Comparison of ENCODE assay signal across 21 cellular contexts in genomic region chr21:34839070-34839820, GRCh38.
DNase-seq lines count a peak whose midpoint lies in the region; ATAC-seq, FAIRE-seq and TF ChIP-seq lines count a peak whose summit lies in the region.
"Had no signal": no experiment of that assay in that cellular context is flagged by ENCODE, and none has a peak within 500 bp of the region (broad histone marks: within the 10 kb centered on the region; RNA-seq: fewer than 3 reads in every experiment).

No MANE protein-coding gene starts in this region.

- TF ChIP-seq EP300 in HepG2 (IDR thresholded peaks at IDR 0.05; ENCODE audit: low read depth in 2 of 2, low read length in 2 of 2) (no peak), HepG2 (CRISPR knock-in tag; IDR thresholded peaks at IDR 0.05; ENCODE audit: borderline replicate concordance) (no peak)

- H3K4me2 ChIP-seq in HepG2 (ENCODE audit: low read depth, low read length), result no peak overlapping the region; the same call in 1 of the 2 replicates

- TF ChIP-seq RAD21 in HepG2 (CRISPR knock-in tag; IDR thresholded peaks at IDR 0.05), result no peak

- POLR2A ChIA-PET in HepG2 (lab: Yijun Ruan, JAX), result interaction anchor here (1.6 to 7.2 kb wide), 2 partner anchors 22 to 48 kb away, joined by 7 to 92 read pairs; no protein-coding TSS in a partner anchor

- TF ChIP-seq CTCF in right lobe of liver (IDR thresholded peaks at IDR 0.05) (no peak), HepG2 (CRISPR knock-in tag; IDR thresholded peaks at IDR 0.05) (no peak), fibroblast of mammary gland (conservative IDR thresholded peaks at IDR 0.05; ENCODE audit: control insufficient read depth, insufficient read depth, low read depth, low read length) (no peak), vagina (IDR thresholded peaks at IDR 0.05) (no peak), esophagus squamous epithelium (IDR thresholded peaks at IDR 0.05) (no peak)

- DNase-seq in right lobe of liver (no peak), HepG2 (ENCODE audit: low spot score) (no peak), fibroblast of mammary gland (ENCODE audit: low read depth) (peak; percentile 43), vagina (ENCODE audit: extremely low spot score in 2 of 2) (no peak), esophagus squamous epithelium (lab: John Stamatoyannopoulos, UW) (no peak), ureter (ENCODE audit: low spot score) (no peak)
- DNase-seq in activated CD8-positive, alpha-beta memory T cell treated with anti-CD3 and anti-CD28 coated beads, Interleukin-2, amount 50 U/mL, for 48 hours, result peak; percentile 38
- no peak for DNase-seq in stimulated activated CD4-positive, alpha-beta T cell treated with anti-CD3 and anti-CD28 coated beads, Interleukin-2, amount 100 ng/mL, for 24 hours
- DNase-seq: activated B cell treated with CpG ODN at 0.5 μM for 24 hours; activated naive CD4-positive, alpha-beta T cell; COR-L47; cortex of kidney; GOT3; Karpas-422; left lung; NCI-H1105 treated with DMSO at 0.1 percent for 48 hours; NCI-H2107; NCI-H524; retina; SHP77 treated with DMSO at 0.1 percent for 48 hours had no signal

- 57% methylated on average over 10 of the region's 12 CpGs for WGBS in right lobe of liver (ENCODE audit: insufficient coverage, low coverage, low lambda C conversion rate, missing lambda C conversion rate)
- 91% methylated on average over 12 of the region's 12 CpGs for WGBS in HepG2 (ENCODE audit: low lambda C conversion rate)
- 82 to 85% methylated on average over 11 to 12 of the region's 12 CpGs for WGBS in esophagus squamous epithelium, 2 donors

- H2AFZ ChIP-seq in HepG2 (ENCODE audit: low read length), result no peak overlapping the region

- H3K27ac ChIP-seq in right lobe of liver, result no peak overlapping the region
- no peak overlapping the region for H3K27ac ChIP-seq in HepG2 (ENCODE audit: extremely low read length, insufficient read depth, low read length)
- H3K27ac ChIP-seq in vagina, result peak overlapping the region; percentile 30
- peak overlapping the region in 1 of 4 donors; percentile 5 for H3K27ac ChIP-seq in esophagus squamous epithelium
- H3K27ac ChIP-seq: left lung had no signal

- FAIRE-seq in HepG2 (lab: Jason Lieb, UNC), result no peak

- ATAC-seq in right lobe of liver (no peak), HepG2 (no peak)
- ATAC-seq: left lung; stimulated activated memory B cell treated with anti-CD40 and anti-IgM and Interleukin-4, amounts not matched to agents 10 μg/mL and 1 μg/mL and 100 μg/mL, for 72 hours had no signal

- peaks cover 13% of the 10 kb centered on the region for H3K79me2 ChIP-seq in HepG2 (ENCODE audit: insufficient read depth, low read length)

- no peak overlapping the region for H3K4me3 ChIP-seq in right lobe of liver
- H3K4me3 ChIP-seq in HepG2 (replicated peaks in 1 of 3; ENCODE audit: insufficient read depth in 1 of 3, low read depth in 2 of 3, low read length in 3 of 3), result no peak overlapping the region
- H3K4me3 ChIP-seq in fibroblast of mammary gland (ENCODE audit: control insufficient read depth, low read depth, low read length), result peak overlapping the region; percentile 53
- H3K4me3 ChIP-seq in vagina, result no peak overlapping the region
- H3K4me3 ChIP-seq in esophagus squamous epithelium, result no peak overlapping the region
- H3K4me3 ChIP-seq: left lung had no signal

- H3K9me3 ChIP-seq in right lobe of liver, result no peaks in the 10 kb centered on the region
- H3K9me3 ChIP-seq in HepG2 (ENCODE audit: low read length), result no peaks in the 10 kb centered on the region
- H3K9me3 ChIP-seq in vagina, result no peaks in the 10 kb centered on the region
- H3K9me3 ChIP-seq in esophagus squamous epithelium, result no peaks in the 10 kb centered on the region
- H3K9me3 ChIP-seq: left lung had no signal

- H3K27me3 ChIP-seq in right lobe of liver (no peaks in the 10 kb centered on the region), HepG2 (ENCODE audit: control insufficient read depth in 1 of 2, insufficient read depth in 2 of 2, low read length in 2 of 2) (no peaks in the 10 kb centered on the region), vagina (no peaks in the 10 kb centered on the region), esophagus squamous epithelium (no peaks in the 10 kb centered on the region)
- H3K27me3 ChIP-seq: left lung had no signal

- H4K20me1 ChIP-seq in HepG2 (ENCODE audit: insufficient read depth, low read length), result no peaks in the 10 kb centered on the region

- in situ Hi-C loops in HepG2 (cut with HindIII; ENCODE audit: extremely low pct_ligation_motif_present, low pct_unique_long_range_greater_than_20kb), result no loop called here

- peaks cover 0 to 25% (median 5%) of the 10 kb centered on the region in 4 donors for H3K4me1 ChIP-seq in right lobe of liver
- H3K4me1 ChIP-seq in HepG2 (ENCODE audit: insufficient read depth, low read length), result peaks cover 63% of the 10 kb centered on the region
- H3K4me1 ChIP-seq in vagina, result peaks cover 44% of the 10 kb centered on the region
- peaks cover 5 to 42% (median 12%) of the 10 kb centered on the region in 3 donors for H3K4me1 ChIP-seq in esophagus squamous epithelium

- peaks cover 0 to 5% (median 0%) of the 10 kb centered on the region in 4 donors for H3K36me3 ChIP-seq in right lobe of liver
- H3K36me3 ChIP-seq in HepG2 (replicated peaks in 1 of 2; ENCODE audit: control insufficient read depth in 1 of 2, insufficient read depth in 2 of 2, low read length in 2 of 2), result peaks cover 8 to 45% of the 10 kb centered on the region in 2 experiments; a peak in 4 of 5 replicates
- H3K36me3 ChIP-seq in vagina, result peaks cover 0 to 6% of the 10 kb centered on the region in 2 donors
- H3K36me3 ChIP-seq in esophagus squamous epithelium, result peaks cover 0 to 79% (median under 1%) of the 10 kb centered on the region in 3 donors

- no TSS peak for BruUV-seq in HepG2 (replicated peaks; lab: Mats Ljungman, UMichigan)

- TF ChIP-seq POLR2A in right lobe of liver (IDR thresholded peaks at IDR 0.05), result peak; percentile 45
- TF ChIP-seq POLR2A in HepG2 (IDR thresholded peaks at IDR 0.05; ENCODE audit: insufficient read depth in 1 of 2, low read depth in 2 of 2, low read length in 2 of 2), result no peak
- TF ChIP-seq POLR2A in vagina (IDR thresholded peaks at IDR 0.05), result no peak
- TF ChIP-seq POLR2A in esophagus squamous epithelium (IDR thresholded peaks at IDR 0.05), result no peak

- intact Hi-C loops in right lobe of liver (cut with DNase I) (no loop called here), HepG2 (cut with micrococcal nuclease; ENCODE audit: unreplicated experiment) (loop anchor here (5.0 kb wide), 2 partner anchors 37 to 92 kb away; no protein-coding TSS in a partner anchor), vagina (cut with DNase I) (no loop called here), esophagus squamous epithelium (cut with DNase I) (no loop called here)

- H3K9ac ChIP-seq in HepG2 (ENCODE audit: insufficient read depth, low read depth, low read length), result no peak overlapping the region

- CTCF ChIA-PET in HepG2 (lab: Yijun Ruan, JAX; ENCODE audit: low intra/inter-chr PET ratio, low total read pairs), result no interaction called here

TF ChIP-seq in HepG2, 621 proteins besides CTCF, POLR2A, EP300 and RAD21 (continues in another document):
- TF ChIP-seq ZNF256 (CRISPR knock-in tag; conservative IDR thresholded peaks at IDR 0.05) (no peak), ZNF414 (CRISPR knock-in tag; IDR thresholded peaks at IDR 0.05) (no peak), ZNF841 (CRISPR knock-in tag; IDR thresholded peaks at IDR 0.05; ENCODE audit: borderline replicate concordance) (no peak), E2F1 (CRISPR knock-in tag; IDR thresholded peaks at IDR 0.05) (no peak), TEF (CRISPR knock-in tag; IDR thresholded peaks at IDR 0.05) (no peak), SMYD3 (CRISPR knock-in tag; IDR thresholded peaks at IDR 0.05) (no peak)

Comparison
In these comparisons a context has a peak if more than half of its experiments do, and no peak if none do; other contexts are left out.
1. DNase-seq: peak in activated CD8-positive, alpha-beta memory T cell treated with anti-CD3 and anti-CD28 coated beads, Interleukin-2, amount 50 U/mL, for 48 hours (single experiment) and fibroblast of mammary gland (single experiment); none in right lobe of liver (0 of 3), HepG2 (single experiment), vagina (0 of 2), esophagus squamous epithelium (single experiment), stimulated activated CD4-positive, alpha-beta T cell treated with anti-CD3 and anti-CD28 coated beads, Interleukin-2, amount 100 ng/mL, for 24 hours (0 of 2) and ureter (single experiment).